1 cellular context compared by ENCODE assay signal in the genomic region with DNA sequence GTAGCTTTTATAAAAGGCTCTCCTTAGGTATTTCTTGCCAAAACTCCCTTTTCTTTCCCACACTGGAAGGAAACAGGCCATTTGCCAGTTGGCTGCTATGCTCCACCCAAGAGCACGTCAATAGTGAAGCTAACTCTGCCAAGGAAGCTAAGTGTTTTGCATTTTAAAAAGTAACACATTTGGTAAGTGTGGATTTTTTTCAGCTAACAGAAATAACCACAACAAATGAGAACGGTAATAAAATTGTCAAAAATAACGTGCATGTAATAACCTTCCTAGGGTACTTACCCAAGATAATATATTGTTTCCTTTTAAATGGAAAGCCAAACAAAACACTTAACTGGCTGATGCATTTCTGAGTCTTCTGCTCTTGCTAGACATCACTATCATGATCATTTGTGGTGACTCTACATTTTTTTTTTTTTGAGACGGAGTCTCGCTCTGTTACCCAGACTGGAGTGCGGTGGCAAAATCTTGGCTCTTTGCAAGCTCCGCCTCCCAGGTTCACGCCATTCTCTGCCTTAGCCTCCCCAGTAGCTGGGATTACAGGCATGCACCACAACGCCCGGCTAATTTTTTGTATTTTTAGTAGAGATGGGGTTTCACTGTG.
TF ChIP-seq lines count a peak whose summit lies in the region.

No MANE protein-coding gene starts in this region.

TF ChIP-seq in HEK293, 187 proteins besides CTCF, POLR2A, EP300 and RAD21 (continued from another document and continues in another):
- TF ChIP-seq, protein P1, sequence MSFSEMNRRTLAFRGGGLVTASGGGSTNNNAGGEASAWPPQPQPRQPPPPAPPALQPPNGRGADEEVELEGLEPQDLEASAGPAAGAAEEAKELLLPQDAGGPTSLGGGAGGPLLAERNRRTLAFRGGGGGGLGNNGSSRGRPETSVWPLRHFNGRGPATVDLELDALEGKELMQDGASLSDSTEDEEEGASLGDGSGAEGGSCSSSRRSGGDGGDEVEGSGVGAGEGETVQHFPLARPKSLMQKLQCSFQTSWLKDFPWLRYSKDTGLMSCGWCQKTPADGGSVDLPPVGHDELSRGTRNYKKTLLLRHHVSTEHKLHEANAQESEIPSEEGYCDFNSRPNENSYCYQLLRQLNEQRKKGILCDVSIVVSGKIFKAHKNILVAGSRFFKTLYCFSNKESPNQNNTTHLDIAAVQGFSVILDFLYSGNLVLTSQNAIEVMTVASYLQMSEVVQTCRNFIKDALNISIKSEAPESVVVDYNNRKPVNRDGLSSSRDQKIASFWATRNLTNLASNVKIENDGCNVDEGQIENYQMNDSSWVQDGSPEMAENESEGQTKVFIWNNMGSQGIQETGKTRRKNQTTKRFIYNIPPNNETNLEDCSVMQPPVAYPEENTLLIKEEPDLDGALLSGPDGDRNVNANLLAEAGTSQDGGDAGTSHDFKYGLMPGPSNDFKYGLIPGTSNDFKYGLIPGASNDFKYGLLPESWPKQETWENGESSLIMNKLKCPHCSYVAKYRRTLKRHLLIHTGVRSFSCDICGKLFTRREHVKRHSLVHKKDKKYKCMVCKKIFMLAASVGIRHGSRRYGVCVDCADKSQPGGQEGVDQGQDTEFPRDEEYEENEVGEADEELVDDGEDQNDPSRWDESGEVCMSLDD (tag by site-specific recombination; IDR thresholded peaks at IDR 0.05) = no peak
- TF ChIP-seq ZNF629 (tag by site-specific recombination; IDR thresholded peaks at IDR 0.05) = peak; percentile 88
- no peak for TF ChIP-seq PRDM1 (tag by site-specific recombination; IDR thresholded peaks at IDR 0.05)
- TF ChIP-seq, protein P2, sequence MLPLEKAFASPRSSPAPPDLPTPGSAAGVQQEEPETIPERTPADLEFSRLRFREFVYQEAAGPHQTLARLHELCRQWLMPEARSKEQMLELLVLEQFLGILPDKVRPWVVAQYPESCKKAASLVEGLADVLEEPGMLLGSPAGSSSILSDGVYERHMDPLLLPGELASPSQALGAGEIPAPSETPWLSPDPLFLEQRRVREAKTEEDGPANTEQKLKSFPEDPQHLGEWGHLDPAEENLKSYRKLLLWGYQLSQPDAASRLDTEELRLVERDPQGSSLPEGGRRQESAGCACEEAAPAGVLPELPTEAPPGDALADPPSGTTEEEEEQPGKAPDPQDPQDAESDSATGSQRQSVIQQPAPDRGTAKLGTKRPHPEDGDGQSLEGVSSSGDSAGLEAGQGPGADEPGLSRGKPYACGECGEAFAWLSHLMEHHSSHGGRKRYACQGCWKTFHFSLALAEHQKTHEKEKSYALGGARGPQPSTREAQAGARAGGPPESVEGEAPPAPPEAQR (tag by site-specific recombination; IDR thresholded peaks at IDR 0.05) = no peak
- no peak for TF ChIP-seq ZFP3 (tag by site-specific recombination; IDR thresholded peaks at IDR 0.05; ENCODE audit: low read depth)
- no peak for TF ChIP-seq ZSCAN30 (tag by site-specific recombination; IDR thresholded peaks at IDR 0.05)
- TF ChIP-seq OVOL3 (tag by site-specific recombination; IDR thresholded peaks at IDR 0.05) = peak; percentile 93
- peak; percentile 56; the same call in 1 of the 2 replicates for TF ChIP-seq ZNF558 (tag by site-specific recombination; IDR thresholded peaks at IDR 0.05)
- TF ChIP-seq ZNF221 (tag by site-specific recombination; IDR thresholded peaks at IDR 0.05; ENCODE audit: borderline replicate concordance) = no peak
- peak; percentile 78 for TF ChIP-seq KLF8 (tag by site-specific recombination; IDR thresholded peaks at IDR 0.05)
- TF ChIP-seq ZNF16 (tag by site-specific recombination; IDR thresholded peaks at IDR 0.05; ENCODE audit: low read depth) = no peak
- TF ChIP-seq, protein P3, sequence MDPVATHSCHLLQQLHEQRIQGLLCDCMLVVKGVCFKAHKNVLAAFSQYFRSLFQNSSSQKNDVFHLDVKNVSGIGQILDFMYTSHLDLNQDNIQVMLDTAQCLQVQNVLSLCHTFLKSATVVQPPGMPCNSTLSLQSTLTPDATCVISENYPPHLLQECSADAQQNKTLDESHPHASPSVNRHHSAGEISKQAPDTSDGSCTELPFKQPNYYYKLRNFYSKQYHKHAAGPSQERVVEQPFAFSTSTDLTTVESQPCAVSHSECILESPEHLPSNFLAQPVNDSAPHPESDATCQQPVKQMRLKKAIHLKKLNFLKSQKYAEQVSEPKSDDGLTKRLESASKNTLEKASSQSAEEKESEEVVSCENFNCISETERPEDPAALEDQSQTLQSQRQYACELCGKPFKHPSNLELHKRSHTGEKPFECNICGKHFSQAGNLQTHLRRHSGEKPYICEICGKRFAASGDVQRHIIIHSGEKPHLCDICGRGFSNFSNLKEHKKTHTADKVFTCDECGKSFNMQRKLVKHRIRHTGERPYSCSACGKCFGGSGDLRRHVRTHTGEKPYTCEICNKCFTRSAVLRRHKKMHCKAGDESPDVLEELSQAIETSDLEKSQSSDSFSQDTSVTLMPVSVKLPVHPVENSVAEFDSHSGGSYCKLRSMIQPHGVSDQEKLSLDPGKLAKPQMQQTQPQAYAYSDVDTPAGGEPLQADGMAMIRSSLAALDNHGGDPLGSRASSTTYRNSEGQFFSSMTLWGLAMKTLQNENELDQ (tag by site-specific recombination; IDR thresholded peaks at IDR 0.05; ENCODE audit: low read depth) = no peak
- no peak for TF ChIP-seq ZNF274 (IDR thresholded peaks at IDR 0.05; ENCODE audit: low read length)
- no peak for TF ChIP-seq ZNF274 (tag by site-specific recombination; IDR thresholded peaks at IDR 0.05; ENCODE audit: borderline replicate concordance)
- TF ChIP-seq IKZF3 (tag by site-specific recombination; IDR thresholded peaks at IDR 0.05) = peak; percentile 42; the same call in 1 of the 2 replicates
- no peak for TF ChIP-seq ZNF302 (tag by site-specific recombination; IDR thresholded peaks at IDR 0.05; ENCODE audit: low read depth)
- no peak; the same call in 1 of the 2 replicates for TF ChIP-seq ZNF623 (tag by site-specific recombination; IDR thresholded peaks at IDR 0.05)
- peak; percentile 95 for TF ChIP-seq ZNF600 (tag by site-specific recombination; IDR thresholded peaks at IDR 0.05)
- TF ChIP-seq ZNF174 (tag by site-specific recombination; IDR thresholded peaks at IDR 0.05) = no peak
- TF ChIP-seq, protein P4, sequence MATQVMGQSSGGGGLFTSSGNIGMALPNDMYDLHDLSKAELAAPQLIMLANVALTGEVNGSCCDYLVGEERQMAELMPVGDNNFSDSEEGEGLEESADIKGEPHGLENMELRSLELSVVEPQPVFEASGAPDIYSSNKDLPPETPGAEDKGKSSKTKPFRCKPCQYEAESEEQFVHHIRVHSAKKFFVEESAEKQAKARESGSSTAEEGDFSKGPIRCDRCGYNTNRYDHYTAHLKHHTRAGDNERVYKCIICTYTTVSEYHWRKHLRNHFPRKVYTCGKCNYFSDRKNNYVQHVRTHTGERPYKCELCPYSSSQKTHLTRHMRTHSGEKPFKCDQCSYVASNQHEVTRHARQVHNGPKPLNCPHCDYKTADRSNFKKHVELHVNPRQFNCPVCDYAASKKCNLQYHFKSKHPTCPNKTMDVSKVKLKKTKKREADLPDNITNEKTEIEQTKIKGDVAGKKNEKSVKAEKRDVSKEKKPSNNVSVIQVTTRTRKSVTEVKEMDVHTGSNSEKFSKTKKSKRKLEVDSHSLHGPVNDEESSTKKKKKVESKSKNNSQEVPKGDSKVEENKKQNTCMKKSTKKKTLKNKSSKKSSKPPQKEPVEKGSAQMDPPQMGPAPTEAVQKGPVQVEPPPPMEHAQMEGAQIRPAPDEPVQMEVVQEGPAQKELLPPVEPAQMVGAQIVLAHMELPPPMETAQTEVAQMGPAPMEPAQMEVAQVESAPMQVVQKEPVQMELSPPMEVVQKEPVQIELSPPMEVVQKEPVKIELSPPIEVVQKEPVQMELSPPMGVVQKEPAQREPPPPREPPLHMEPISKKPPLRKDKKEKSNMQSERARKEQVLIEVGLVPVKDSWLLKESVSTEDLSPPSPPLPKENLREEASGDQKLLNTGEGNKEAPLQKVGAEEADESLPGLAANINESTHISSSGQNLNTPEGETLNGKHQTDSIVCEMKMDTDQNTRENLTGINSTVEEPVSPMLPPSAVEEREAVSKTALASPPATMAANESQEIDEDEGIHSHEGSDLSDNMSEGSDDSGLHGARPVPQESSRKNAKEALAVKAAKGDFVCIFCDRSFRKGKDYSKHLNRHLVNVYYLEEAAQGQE (tag by site-specific recombination; IDR thresholded peaks at IDR 0.05) = no peak
- TF ChIP-seq ZNF140 (tag by site-specific recombination; IDR thresholded peaks at IDR 0.05) = no peak
- TF ChIP-seq ZNF560 (tag by site-specific recombination; IDR thresholded peaks at IDR 0.05; ENCODE audit: borderline replicate concordance) = no peak
- TF ChIP-seq ZNF48 (tag by site-specific recombination; IDR thresholded peaks at IDR 0.05) = no peak
- TF ChIP-seq, protein P5, sequence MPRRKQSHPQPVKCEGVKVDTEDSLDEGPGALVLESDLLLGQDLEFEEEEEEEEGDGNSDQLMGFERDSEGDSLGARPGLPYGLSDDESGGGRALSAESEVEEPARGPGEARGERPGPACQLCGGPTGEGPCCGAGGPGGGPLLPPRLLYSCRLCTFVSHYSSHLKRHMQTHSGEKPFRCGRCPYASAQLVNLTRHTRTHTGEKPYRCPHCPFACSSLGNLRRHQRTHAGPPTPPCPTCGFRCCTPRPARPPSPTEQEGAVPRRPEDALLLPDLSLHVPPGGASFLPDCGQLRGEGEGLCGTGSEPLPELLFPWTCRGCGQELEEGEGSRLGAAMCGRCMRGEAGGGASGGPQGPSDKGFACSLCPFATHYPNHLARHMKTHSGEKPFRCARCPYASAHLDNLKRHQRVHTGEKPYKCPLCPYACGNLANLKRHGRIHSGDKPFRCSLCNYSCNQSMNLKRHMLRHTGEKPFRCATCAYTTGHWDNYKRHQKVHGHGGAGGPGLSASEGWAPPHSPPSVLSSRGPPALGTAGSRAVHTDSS (tag by site-specific recombination; IDR thresholded peaks at IDR 0.05) = no peak
- peak; percentile 72 for TF ChIP-seq KLF10 (tag by site-specific recombination; IDR thresholded peaks at IDR 0.05)
- no peak for TF ChIP-seq ZNF155 (tag by site-specific recombination; IDR thresholded peaks at IDR 0.05)
- no peak for TF ChIP-seq ZNF701 (tag by site-specific recombination; IDR thresholded peaks at IDR 0.05)
- TF ChIP-seq ZNF211 (tag by site-specific recombination; IDR thresholded peaks at IDR 0.05; ENCODE audit: low read depth) = no peak
- TF ChIP-seq, protein P6, sequence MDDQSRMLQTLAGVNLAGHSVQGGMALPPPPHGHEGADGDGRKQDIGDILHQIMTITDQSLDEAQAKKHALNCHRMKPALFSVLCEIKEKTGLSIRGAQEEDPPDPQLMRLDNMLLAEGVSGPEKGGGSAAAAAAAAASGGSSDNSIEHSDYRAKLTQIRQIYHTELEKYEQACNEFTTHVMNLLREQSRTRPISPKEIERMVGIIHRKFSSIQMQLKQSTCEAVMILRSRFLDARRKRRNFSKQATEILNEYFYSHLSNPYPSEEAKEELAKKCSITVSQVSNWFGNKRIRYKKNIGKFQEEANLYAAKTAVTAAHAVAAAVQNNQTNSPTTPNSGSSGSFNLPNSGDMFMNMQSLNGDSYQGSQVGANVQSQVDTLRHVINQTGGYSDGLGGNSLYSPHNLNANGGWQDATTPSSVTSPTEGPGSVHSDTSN (CRISPR knock-in tag; IDR thresholded peaks at IDR 0.05) = no peak
- no peak for TF ChIP-seq ZNF169 (tag by site-specific recombination; IDR thresholded peaks at IDR 0.05)
- TF ChIP-seq, protein P7, sequence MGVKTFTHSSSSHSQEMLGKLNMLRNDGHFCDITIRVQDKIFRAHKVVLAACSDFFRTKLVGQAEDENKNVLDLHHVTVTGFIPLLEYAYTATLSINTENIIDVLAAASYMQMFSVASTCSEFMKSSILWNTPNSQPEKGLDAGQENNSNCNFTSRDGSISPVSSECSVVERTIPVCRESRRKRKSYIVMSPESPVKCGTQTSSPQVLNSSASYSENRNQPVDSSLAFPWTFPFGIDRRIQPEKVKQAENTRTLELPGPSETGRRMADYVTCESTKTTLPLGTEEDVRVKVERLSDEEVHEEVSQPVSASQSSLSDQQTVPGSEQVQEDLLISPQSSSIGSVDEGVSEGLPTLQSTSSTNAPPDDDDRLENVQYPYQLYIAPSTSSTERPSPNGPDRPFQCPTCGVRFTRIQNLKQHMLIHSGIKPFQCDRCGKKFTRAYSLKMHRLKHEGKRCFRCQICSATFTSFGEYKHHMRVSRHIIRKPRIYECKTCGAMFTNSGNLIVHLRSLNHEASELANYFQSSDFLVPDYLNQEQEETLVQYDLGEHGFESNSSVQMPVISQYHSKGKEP (tag by site-specific recombination; IDR thresholded peaks at IDR 0.05) = peak; percentile 97
- TF ChIP-seq, protein P8, sequence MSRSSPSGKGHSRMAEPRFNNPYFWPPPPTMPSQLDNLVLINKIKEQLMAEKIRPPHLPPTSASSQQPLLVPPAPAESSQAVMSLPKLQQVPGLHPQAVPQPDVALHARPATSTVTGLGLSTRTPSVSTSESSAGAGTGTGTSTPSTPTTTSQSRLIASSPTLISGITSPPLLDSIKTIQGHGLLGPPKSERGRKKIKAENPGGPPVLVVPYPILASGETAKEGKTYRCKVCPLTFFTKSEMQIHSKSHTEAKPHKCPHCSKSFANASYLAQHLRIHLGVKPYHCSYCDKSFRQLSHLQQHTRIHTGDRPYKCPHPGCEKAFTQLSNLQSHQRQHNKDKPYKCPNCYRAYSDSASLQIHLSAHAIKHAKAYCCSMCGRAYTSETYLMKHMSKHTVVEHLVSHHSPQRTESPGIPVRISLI (tag by site-specific recombination; IDR thresholded peaks at IDR 0.05) = peak; percentile 96; the same call in 1 of the 2 replicates
- TF ChIP-seq, protein P9, sequence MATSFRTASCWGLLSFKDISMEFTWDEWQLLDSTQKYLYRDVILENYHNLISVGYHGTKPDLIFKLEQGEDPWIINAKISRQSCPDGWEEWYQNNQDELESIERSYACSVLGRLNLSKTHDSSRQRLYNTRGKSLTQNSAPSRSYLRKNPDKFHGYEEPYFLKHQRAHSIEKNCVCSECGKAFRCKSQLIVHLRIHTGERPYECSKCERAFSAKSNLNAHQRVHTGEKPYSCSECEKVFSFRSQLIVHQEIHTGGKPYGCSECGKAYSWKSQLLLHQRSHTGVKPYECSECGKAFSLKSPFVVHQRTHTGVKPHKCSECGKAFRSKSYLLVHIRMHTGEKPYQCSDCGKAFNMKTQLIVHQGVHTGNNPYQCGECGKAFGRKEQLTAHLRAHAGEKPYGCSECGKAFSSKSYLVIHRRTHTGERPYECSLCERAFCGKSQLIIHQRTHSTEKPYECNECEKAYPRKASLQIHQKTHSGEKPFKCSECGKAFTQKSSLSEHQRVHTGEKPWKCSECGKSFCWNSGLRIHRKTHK (tag by site-specific recombination; IDR thresholded peaks at IDR 0.05) = no peak
- TF ChIP-seq ZNF175 (tag by site-specific recombination; IDR thresholded peaks at IDR 0.05) = no peak
- peak; percentile 68 for TF ChIP-seq ZNF10 (tag by site-specific recombination; IDR thresholded peaks at IDR 0.05)
- peak; percentile 86 for TF ChIP-seq FEZF1 (tag by site-specific recombination; IDR thresholded peaks at IDR 0.05)
- TF ChIP-seq, protein P10, sequence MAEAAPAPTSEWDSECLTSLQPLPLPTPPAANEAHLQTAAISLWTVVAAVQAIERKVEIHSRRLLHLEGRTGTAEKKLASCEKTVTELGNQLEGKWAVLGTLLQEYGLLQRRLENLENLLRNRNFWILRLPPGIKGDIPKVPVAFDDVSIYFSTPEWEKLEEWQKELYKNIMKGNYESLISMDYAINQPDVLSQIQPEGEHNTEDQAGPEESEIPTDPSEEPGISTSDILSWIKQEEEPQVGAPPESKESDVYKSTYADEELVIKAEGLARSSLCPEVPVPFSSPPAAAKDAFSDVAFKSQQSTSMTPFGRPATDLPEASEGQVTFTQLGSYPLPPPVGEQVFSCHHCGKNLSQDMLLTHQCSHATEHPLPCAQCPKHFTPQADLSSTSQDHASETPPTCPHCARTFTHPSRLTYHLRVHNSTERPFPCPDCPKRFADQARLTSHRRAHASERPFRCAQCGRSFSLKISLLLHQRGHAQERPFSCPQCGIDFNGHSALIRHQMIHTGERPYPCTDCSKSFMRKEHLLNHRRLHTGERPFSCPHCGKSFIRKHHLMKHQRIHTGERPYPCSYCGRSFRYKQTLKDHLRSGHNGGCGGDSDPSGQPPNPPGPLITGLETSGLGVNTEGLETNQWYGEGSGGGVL (tag by site-specific recombination; IDR thresholded peaks at IDR 0.05) = no peak
